Comparison of ENCODE assay signal across 24 cellular contexts in genomic region chr17:53792451-53792850, GRCh38. TPM values are rescaled to one million over a fixed set of nuclear protein-coding genes. Genes with fewer than 3 reads are reported as not detected.
DNase-seq lines count a peak whose midpoint lies in the region; ATAC-seq, FAIRE-seq and TF ChIP-seq lines count a peak whose summit lies in the region.
"Had no signal": no experiment of that assay in that cellular context is flagged by ENCODE, and none has a peak within 500 bp of the region (broad histone marks: within the 10 kb centered on the region; RNA-seq: fewer than 3 reads in every experiment).

No MANE protein-coding gene starts in this region.

- H3K36me3 Mint-ChIP-seq in neural progenitor cell = no peaks in the 10 kb centered on the region
- H3K36me3 Mint-ChIP-seq: CD4-positive, CD25-positive, alpha-beta regulatory T cell; CD8-positive, alpha-beta T cell had no signal

- POLR2A ChIA-PET in PC-9 (lab: Charles Lee; ENCODE audit: unreplicated experiment) = no interaction called here

- no peak overlapping the region for H2AFZ ChIP-seq in neural progenitor cell (replicated peaks)
- H2AFZ ChIP-seq in PC-9 = no peak overlapping the region

- H3K9ac ChIP-seq in neural progenitor cell = no peak overlapping the region
- H3K9ac ChIP-seq: BLaER1 had no signal

- H3K4me3 Mint-ChIP-seq in neural progenitor cell = no peak overlapping the region
- H3K4me3 Mint-ChIP-seq: B cell; CD4-positive, CD25-positive, alpha-beta regulatory T cell; CD8-positive, alpha-beta T cell; HFFc6 had no signal

- no peak for DNase-seq in Right ventricle myocardium inferior (ENCODE audit: missing footprints)
- no peak for DNase-seq in left ventricle myocardium superior
- DNase-seq in HTR-8/SVneo (ENCODE audit: insufficient read length, low spot score) = no peak
- peak; percentile 2 for DNase-seq in neural progenitor cell (ENCODE audit: low spot score)
- DNase-seq in gastrocnemius medialis = peak; percentile 68 to 90
- no peak for DNase-seq in PC-9
- DNase-seq: Caco-2; CD4-positive, CD25-positive, alpha-beta regulatory T cell; CD8-positive, alpha-beta T cell; DMS153; DND-41; GOT3; HFFc6 had no signal

- H3K79me2 ChIP-seq in neural progenitor cell (ENCODE audit: low read depth) = no peaks in the 10 kb centered on the region
- H3K79me2 ChIP-seq in PC-9 (ENCODE audit: low read depth) = no peaks in the 10 kb centered on the region

- H4K20me1 ChIP-seq in neural progenitor cell (ENCODE audit: low read depth) (no peaks in the 10 kb centered on the region), PC-9 (ENCODE audit: insufficient read depth) (no peaks in the 10 kb centered on the region)
- H4K20me1 ChIP-seq: BLaER1 had no signal

- no peaks in the 10 kb centered on the region for H3K27me3 Mint-ChIP-seq in neural progenitor cell (ENCODE audit: insufficient read depth, low read depth)
- H3K27me3 Mint-ChIP-seq: B cell; CD4-positive, CD25-positive, alpha-beta regulatory T cell had no signal

- intact Hi-C loops in Right ventricle myocardium inferior (cut with DNase I) = no loop called here
- intact Hi-C loops in left ventricle myocardium superior (cut with micrococcal nuclease) = no loop called here
- intact Hi-C loops in gastrocnemius medialis (cut with DNase I; ENCODE audit: low total_unique reads) = loop anchor here (2.0 to 5.0 kb wide), 2 partner anchors 140 to 380 kb away; no protein-coding TSS in a partner anchor
- intact Hi-C loops in PC-9 (cut with micrococcal nuclease; ENCODE audit: unreplicated experiment) = no loop called here

- no peak for TF ChIP-seq EP300 in gastroesophageal sphincter (IDR thresholded peaks at IDR 0.05)

- no TSS peak for BruUV-seq in PC-9 (replicated peaks; lab: Mats Ljungman, UMichigan)

- H3K9me2 ChIP-seq in PC-9 (ENCODE audit: insufficient read depth) = no peaks in the 10 kb centered on the region

- in situ Hi-C loops in gastrocnemius medialis (cut with MboI; ENCODE audit: low sequenced_read_pairs in 4 of 4) = no loop called here

- H3K4me2 ChIP-seq in neural progenitor cell (no peak overlapping the region), PC-9 (no peak overlapping the region)

- H3K27me3 ChIP-seq in neural progenitor cell (no peaks in the 10 kb centered on the region), gastrocnemius medialis (no peaks in the 10 kb centered on the region), gastroesophageal sphincter (no peaks in the 10 kb centered on the region), PC-9 (ENCODE audit: insufficient read depth, low read depth) (0 out of 2 replicates have a peak, but pooled peaks cover 9% of the 10 kb centered on the region)
- H3K27me3 ChIP-seq: BLaER1 had no signal

- CTCF ChIA-PET in PC-9 (lab: Charles Lee) = no interaction called here

- TF ChIP-seq POLR2A in gastrocnemius medialis (IDR thresholded peaks at IDR 0.05) (peak in 1 of 2 donors; percentile 8), gastroesophageal sphincter (IDR thresholded peaks at IDR 0.05) (no peak)

- H3K9me3 Mint-ChIP-seq in neural progenitor cell = no peaks in the 10 kb centered on the region
- H3K9me3 Mint-ChIP-seq: CD8-positive, alpha-beta T cell had no signal

- H3K27ac Mint-ChIP-seq in neural progenitor cell = no peak overlapping the region
- H3K27ac Mint-ChIP-seq: B cell; CD4-positive, CD25-positive, alpha-beta regulatory T cell; CD8-positive, alpha-beta T cell; HFFc6 had no signal

- no CpG with 5 or more reads among the region's 5 CpGs for WGBS in gastroesophageal sphincter (ENCODE audit: low coverage in 1 of 2), 2 donors

- H3K27ac ChIP-seq in neural progenitor cell = no peak overlapping the region
- peak overlapping the region; percentile 72 to 89 (median 88) for H3K27ac ChIP-seq in gastrocnemius medialis
- no peak overlapping the region for H3K27ac ChIP-seq in gastroesophageal sphincter
- H3K27ac ChIP-seq in PC-9 = no peak overlapping the region
- H3K27ac ChIP-seq: 22Rv1, BLaER1, C4-2B had no signal

- peak; percentile 13 for FAIRE-seq in HTR-8/SVneo (lab: Jason Lieb, UNC)
- FAIRE-seq: A204.1, G401.6, GM12892, H54 had no signal

- H3K4me3 ChIP-seq in neural progenitor cell (no peak overlapping the region), gastrocnemius medialis (peak overlapping the region in 1 of 4 donors; percentile 24), gastroesophageal sphincter (no peak overlapping the region), PC-9 (no peak overlapping the region)
- H3K4me3 ChIP-seq: BLaER1, HAP-1 had no signal

- H3F3A ChIP-seq in neural progenitor cell (ENCODE audit: low read depth) (no peaks in the 10 kb centered on the region), PC-9 (ENCODE audit: insufficient read depth, low read depth) (no peaks in the 10 kb centered on the region)

- ATAC-seq in Right ventricle myocardium inferior = peak; percentile 16
- ATAC-seq in left ventricle myocardium superior = no peak
- ATAC-seq in gastrocnemius medialis = peak; percentile 85 to 87
- ATAC-seq in gastroesophageal sphincter = no peak
- no peak for ATAC-seq in HG03139 (IDR thresholded peaks at IDR 0.05; ENCODE audit: unreplicated experiment)
- ATAC-seq: CD8-positive, alpha-beta T cell had no signal

- H3K36me3 ChIP-seq in neural progenitor cell = no peaks in the 10 kb centered on the region
- no peaks in the 10 kb centered on the region for H3K36me3 ChIP-seq in gastrocnemius medialis
- H3K36me3 ChIP-seq in gastroesophageal sphincter = no peaks in the 10 kb centered on the region
- H3K36me3 ChIP-seq in PC-9 (ENCODE audit: low read depth) = no peaks in the 10 kb centered on the region
- H3K36me3 ChIP-seq: BLaER1, HAP-1 had no signal

- H3K9me3 ChIP-seq in neural progenitor cell (ENCODE audit: low read depth) (no peaks in the 10 kb centered on the region), gastrocnemius medialis (no peaks in the 10 kb centered on the region), gastroesophageal sphincter (no peaks in the 10 kb centered on the region), PC-9 (ENCODE audit: insufficient read depth, low read depth) (no peaks in the 10 kb centered on the region)
- H3K9me3 ChIP-seq: BLaER1, Caco-2, HAP-1 had no signal

- TF ChIP-seq CTCF in neural progenitor cell (IDR thresholded peaks at IDR 0.05) (no peak), gastrocnemius medialis (IDR thresholded peaks at IDR 0.05 in 4 of 5, conservative IDR thresholded peaks at IDR 0.05 in 1 of 5) (peak; percentile 24 to 56 (median 43)), gastroesophageal sphincter (IDR thresholded peaks at IDR 0.05) (no peak), PC-9 (conservative IDR thresholded peaks at IDR 0.05) (no peak)

- no peaks in the 10 kb centered on the region for H3K4me1 ChIP-seq in neural progenitor cell
- H3K4me1 ChIP-seq in gastrocnemius medialis = peaks cover 33 to 39% of the 10 kb centered on the region in 2 donors
- no peaks in the 10 kb centered on the region for H3K4me1 ChIP-seq in gastroesophageal sphincter
- no peaks in the 10 kb centered on the region for H3K4me1 ChIP-seq in PC-9 (replicated peaks; ENCODE audit: insufficient read depth)
- H3K4me1 ChIP-seq: Caco-2, HAP-1 had no signal

- no peaks in the 10 kb centered on the region for H3K4me1 Mint-ChIP-seq in neural progenitor cell
- H3K4me1 Mint-ChIP-seq: B cell; CD4-positive, CD25-positive, alpha-beta regulatory T cell had no signal

RNA-seq across cellular contexts. Expression of gene KIF2B, which starts 30.3 kb away (rescaled TPM):
- total RNA-seq in Right ventricle myocardium inferior (not detected), left ventricle myocardium superior (not detected), neural progenitor cell (ENCODE audit: low replicate concordance) (not detected in 2 replicates), gastrocnemius medialis (not detected), gastroesophageal sphincter (not detected), PC-9 (2021) (not detected in 2 replicates)
- total RNA-seq: B cell; Caco-2; CD4-positive, CD25-positive, alpha-beta regulatory T cell; CD8-positive, alpha-beta T cell; HFFc6 had no signal

Comparison
In these comparisons a context has a peak if more than half of its experiments do, and no peak if none do; other contexts are left out.
1. ATAC-seq: peak in Right ventricle myocardium inferior (single experiment) and gastrocnemius medialis (2 of 2); none in left ventricle myocardium superior (single experiment), gastroesophageal sphincter (single experiment) and HG03139 (single experiment).
2. DNase-seq: peak in neural progenitor cell (single experiment) and gastrocnemius medialis (2 of 2); none in Right ventricle myocardium inferior (single experiment), left ventricle myocardium superior (single experiment), HTR-8/SVneo (single experiment) and PC-9 (0 of 2).
3. H3K27ac ChIP-seq: peak in gastrocnemius medialis (4 of 4); none in neural progenitor cell (single experiment), gastroesophageal sphincter (0 of 4) and PC-9 (single experiment).
4. CTCF ChIP-seq: peak in gastrocnemius medialis (5 of 5); none in neural progenitor cell (single experiment), gastroesophageal sphincter (0 of 4) and PC-9 (single experiment).